25 cellular contexts compared by ENCODE assay signal in the genomic region with DNA sequence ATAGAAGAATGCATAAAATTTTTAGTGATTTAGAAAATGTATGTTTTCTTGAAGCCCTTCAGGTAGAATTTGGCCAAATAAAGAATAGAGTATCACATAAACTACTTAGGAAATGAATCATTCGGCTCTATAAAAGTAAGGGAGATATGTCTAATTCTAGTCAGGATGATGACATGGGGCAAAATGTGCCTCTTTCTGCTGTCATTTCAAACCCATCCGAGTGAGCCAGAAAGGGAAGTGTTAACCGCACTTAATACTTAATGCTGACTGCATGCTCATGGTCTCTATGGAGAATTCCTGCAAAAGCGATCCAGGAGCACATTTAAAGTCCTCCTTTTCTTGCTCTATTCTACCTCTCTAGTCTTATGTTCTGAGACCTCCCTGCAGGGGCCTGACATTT.
DNase-seq lines count a peak whose midpoint lies in the region; ATAC-seq and TF ChIP-seq lines count a peak whose summit lies in the region.
"Had no signal": no experiment of that assay in that cellular context is flagged by ENCODE, and none has a peak within 500 bp of the region (broad histone marks: within the 10 kb centered on the region; RNA-seq: fewer than 3 reads in every experiment).

No MANE protein-coding gene starts in this region.

- H3K4me3 ChIP-seq in dorsolateral prefrontal cortex (no peak overlapping the region), heart right ventricle (no peak overlapping the region)
- H3K4me3 ChIP-seq: gastrocnemius medialis, hepatocyte, SJCRH30 had no signal

- H3K9me3 ChIP-seq in heart right ventricle = no peaks in the 10 kb centered on the region
- H3K9me3 ChIP-seq: gastrocnemius medialis, SJCRH30 had no signal

- 81 to 87% methylated on average over 4 of the region's 4 CpGs for WGBS in heart right ventricle, 2 donors

- intact Hi-C loops in dorsolateral prefrontal cortex (cut with DNase I) (no loop called here), heart right ventricle (cut with DNase I) (loop anchor here in 2 of 10 donors (5.0 to 10.0 kb wide), 2 partner anchors 127 to 291 kb away; no protein-coding TSS in a partner anchor)

- no peaks in the 10 kb centered on the region for H3K36me3 ChIP-seq in heart right ventricle
- H3K36me3 ChIP-seq: gastrocnemius medialis, SJCRH30, WERI-Rb-1 had no signal

- H3K27me3 ChIP-seq in dorsolateral prefrontal cortex (peaks cover 0 to 4% (median 0%) of the 10 kb centered on the region in 45 donors), heart right ventricle (peaks cover 0 to 5% (median 0%) of the 10 kb centered on the region in 7 donors)
- H3K27me3 ChIP-seq: gastrocnemius medialis, hepatocyte, SJCRH30 had no signal

- H3K27ac ChIP-seq in dorsolateral prefrontal cortex (no peak overlapping the region), heart right ventricle (no peak overlapping the region)
- H3K27ac ChIP-seq: gastrocnemius medialis, hepatocyte, SJCRH30, WERI-Rb-1 had no signal

- peak; percentile 37 for DNase-seq in SIG-M5 treated with dmso at 0.1 percent for 504 hours (lab: John Stamatoyannopoulos, UW; ENCODE audit: unreplicated experiment)
- DNase-seq in SIG-M5 (lab: John Stamatoyannopoulos, UW) = no peak
- peak; percentile 9 for DNase-seq in NCI-H69 (lab: John Stamatoyannopoulos, UW)
- DNase-seq in dorsolateral prefrontal cortex = no peak
- DNase-seq in dedifferentiated amniotic fluid mesenchymal stem cell (ENCODE audit: extremely low spot score) = no peak
- no peak for DNase-seq in foreskin melanocyte
- DNase-seq in heart right ventricle = no peak
- DNase-seq: activated CD4-positive, alpha-beta T cell treated with anti-CD3 and anti-CD28 coated beads for 4 hours; activated CD8-positive, alpha-beta memory T cell treated with anti-CD3 and anti-CD28 coated beads for 24 hours; activated T-cell treated with anti-CD3 and anti-CD28 coated beads for 4 hours; amniotic stem cell; CD4-positive, CD25-positive, alpha-beta regulatory T cell; gastrocnemius medialis; NCI-H1105; NCI-H1930; NCI-H2171 treated with DMSO at 0.1 percent for 48 hours; NCI-H524; SJCRH30; SW 1271; T-helper 9 cell; WERI-Rb-1 had no signal

- TF ChIP-seq CTCF in dorsolateral prefrontal cortex (IDR thresholded peaks at IDR 0.05 in 54 of 56, conservative IDR thresholded peaks at IDR 0.05 in 2 of 56; ENCODE audit: low read depth in 1 of 56, partially characterized antibody in 56 of 56) (no peak), heart right ventricle (IDR thresholded peaks at IDR 0.05) (no peak)

- no peaks in the 10 kb centered on the region for H3K4me1 ChIP-seq in heart right ventricle
- H3K4me1 ChIP-seq: gastrocnemius medialis, SJCRH30 had no signal

- ATAC-seq in HG02798 (IDR thresholded peaks at IDR 0.05; ENCODE audit: poor library complexity, unreplicated experiment) (peak; percentile 51), heart right ventricle (no peak)
- ATAC-seq: gastrocnemius medialis; HCT116; stimulated activated memory B cell treated with anti-CD40 and anti-IgM and Interleukin-4, amounts not matched to agents 10 μg/mL and 1 μg/mL and 100 μg/mL, for 72 hours had no signal

Comparison
In these comparisons a context has a peak if more than half of its experiments do, and no peak if none do; other contexts are left out.
1. DNase-seq: peak in SIG-M5 treated with dmso at 0.1 percent for 504 hours (single experiment) and NCI-H69 (single experiment); none in SIG-M5 (single experiment), dorsolateral prefrontal cortex (0 of 10), dedifferentiated amniotic fluid mesenchymal stem cell (single experiment), foreskin melanocyte (single experiment) and heart right ventricle (0 of 2).